7 cellular contexts compared by ENCODE assay signal in the genomic region with DNA sequence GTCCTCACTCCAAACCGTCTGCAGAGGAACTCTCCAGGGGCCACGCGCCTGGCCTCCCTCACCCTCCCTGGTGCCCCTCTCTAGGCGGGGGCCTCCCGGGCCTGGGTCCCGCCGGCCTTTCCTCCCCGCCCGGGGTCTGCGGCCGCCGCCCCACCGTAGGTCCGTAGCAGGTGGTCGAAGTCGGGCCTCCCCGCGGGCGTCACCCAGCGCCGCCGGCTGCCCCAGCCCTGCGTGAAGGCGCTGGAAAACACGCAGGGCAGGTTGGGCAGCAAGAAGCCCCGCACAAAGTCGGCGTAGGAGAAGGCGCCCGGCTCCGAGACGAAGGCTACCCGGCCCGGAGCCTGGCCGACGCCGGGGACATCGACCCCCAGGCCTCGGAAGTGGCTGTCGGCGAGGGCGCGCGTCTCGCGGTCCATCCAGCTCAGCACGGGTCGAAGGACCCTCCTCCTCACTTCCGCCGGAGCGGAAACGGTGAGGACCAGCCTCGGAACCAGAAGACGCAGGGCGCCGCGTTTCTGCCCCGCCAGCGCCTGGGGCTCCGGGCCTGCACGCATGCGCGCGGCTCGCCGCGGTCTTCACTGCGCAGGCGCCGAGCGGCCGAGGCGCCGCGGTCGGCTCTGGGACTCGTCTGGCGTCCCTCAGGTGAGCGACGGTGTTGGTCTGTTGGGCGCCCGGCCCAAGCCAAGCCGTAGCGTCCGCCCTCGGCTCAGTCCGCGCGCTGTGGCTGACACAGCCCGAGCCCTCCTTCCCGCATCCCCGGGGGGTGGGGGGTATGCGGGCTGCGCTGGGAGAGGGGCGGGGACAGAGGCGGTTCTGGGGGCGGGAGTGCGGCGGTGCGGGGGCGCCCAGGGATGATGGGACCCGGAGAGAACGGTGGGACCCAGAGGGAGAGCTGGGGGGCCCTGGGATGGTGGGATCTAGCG.
DNase-seq lines count a peak whose midpoint lies in the region; ATAC-seq and TF ChIP-seq lines count a peak whose summit lies in the region.

A gene with protein sequence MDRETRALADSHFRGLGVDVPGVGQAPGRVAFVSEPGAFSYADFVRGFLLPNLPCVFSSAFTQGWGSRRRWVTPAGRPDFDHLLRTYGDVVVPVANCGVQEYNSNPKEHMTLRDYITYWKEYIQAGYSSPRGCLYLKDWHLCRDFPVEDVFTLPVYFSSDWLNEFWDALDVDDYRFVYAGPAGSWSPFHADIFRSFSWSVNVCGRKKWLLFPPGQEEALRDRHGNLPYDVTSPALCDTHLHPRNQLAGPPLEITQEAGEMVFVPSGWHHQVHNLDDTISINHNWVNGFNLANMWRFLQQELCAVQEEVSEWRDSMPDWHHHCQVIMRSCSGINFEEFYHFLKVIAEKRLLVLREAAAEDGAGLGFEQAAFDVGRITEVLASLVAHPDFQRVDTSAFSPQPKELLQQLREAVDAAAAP (minus strand): TSS at position 445 of the 923 bp plus-strand sequence. CDS start 29 bp downstream, at position 416.
A gene with protein sequence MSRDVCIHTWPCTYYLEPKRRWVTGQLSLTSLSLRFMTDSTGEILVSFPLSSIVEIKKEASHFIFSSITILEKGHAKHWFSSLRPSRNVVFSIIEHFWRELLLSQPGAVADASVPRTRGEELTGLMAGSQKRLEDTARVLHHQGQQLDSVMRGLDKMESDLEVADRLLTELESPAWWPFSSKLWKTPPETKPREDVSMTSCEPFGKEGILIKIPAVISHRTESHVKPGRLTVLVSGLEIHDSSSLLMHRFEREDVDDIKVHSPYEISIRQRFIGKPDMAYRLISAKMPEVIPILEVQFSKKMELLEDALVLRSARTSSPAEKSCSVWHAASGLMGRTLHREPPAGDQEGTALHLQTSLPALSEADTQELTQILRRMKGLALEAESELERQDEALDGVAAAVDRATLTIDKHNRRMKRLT (plus strand): TSS at position 578 of the 923 bp plus-strand sequence. CDS start 12,302 bp downstream, outside the sequence.

- peak within 1 kb of the TSS; percentile 91 for H3K4me3 ChIP-seq in retinal pigment epithelial cell (ENCODE audit: low read length)

- TF ChIP-seq CTCF in retinal pigment epithelial cell (conservative IDR thresholded peaks at IDR 0.05; ENCODE audit: low read depth, low read length), result no peak

- DNase-seq in NCI-H2081 (lab: John Stamatoyannopoulos, UW) (peak; percentile 90 to 96), T1000 (lab: John Stamatoyannopoulos, UW) (peak; percentile 92), astrocyte of the hippocampus (ENCODE audit: low read depth, low spot score) (peak; percentile 97), hippocampal formation (lab: John Stamatoyannopoulos, UW) (peak; percentile 74 to 86), retinal pigment epithelial cell (ENCODE audit: low read depth) (peak; percentile 48)

- ATAC-seq in GM18511 (IDR thresholded peaks at IDR 0.05; ENCODE audit: unreplicated experiment), result peak; percentile 93
- peak; percentile 91 for ATAC-seq in HG02981 (IDR thresholded peaks at IDR 0.05; ENCODE audit: unreplicated experiment)

Comparison
In these comparisons a context has a peak if more than half of its experiments do, and no peak if none do; other contexts are left out.
1. Peak in every context shown above with its lines: DNase-seq, ATAC-seq and H3K4me3 ChIP-seq.